Comparison of ENCODE assay signal across 34 cellular contexts in genomic region chr14:58977366-58977765, GRCh38.
DNase-seq lines count a peak whose midpoint lies in the region; ATAC-seq and TF ChIP-seq lines count a peak whose summit lies in the region.
"Had no signal": no experiment of that assay in that cellular context is flagged by ENCODE, and none has a peak within 500 bp of the region (broad histone marks: within the 10 kb centered on the region; RNA-seq: fewer than 3 reads in every experiment).

No MANE protein-coding gene starts in this region.

- TF ChIP-seq EP300 in ovary (IDR thresholded peaks at IDR 0.05), result no peak

- H3K4me1 ChIP-seq in fibroblast of lung (ENCODE audit: control insufficient read depth, extremely low read depth, insufficient read depth, low read length), result no peaks in the 10 kb centered on the region
- H3K4me1 ChIP-seq in ovary (ENCODE audit: insufficient read depth), result peaks cover 15% of the 10 kb centered on the region
- H3K4me1 ChIP-seq: BE2C, foreskin keratinocyte, tibial artery had no signal

- H3K4me3 ChIP-seq in fibroblast of lung (replicated peaks in 1 of 4; ENCODE audit: control extremely low read depth in 1 of 4, insufficient read depth in 1 of 4, low read depth in 3 of 4, low read length in 4 of 4) (no peak overlapping the region), ovary (no peak overlapping the region), foreskin fibroblast (ENCODE audit: low read depth in 1 of 2, low read length in 2 of 2) (no peak overlapping the region)
- H3K4me3 ChIP-seq: heart left ventricle, tibial artery had no signal

- H4K20me1 ChIP-seq in fibroblast of lung (ENCODE audit: control insufficient read depth, extremely low read depth, insufficient read depth, low read length), result no peaks in the 10 kb centered on the region

- H3K4me2 ChIP-seq in fibroblast of lung (ENCODE audit: extremely low read depth, insufficient read depth, low read length), result no peak overlapping the region

- DNase-seq in AG08395 (ENCODE audit: low spot score) (peak; percentile 9), EL (peak; percentile 38), NCI-H69 (lab: John Stamatoyannopoulos, UW) (peak; percentile 34), fibroblast of lung (ENCODE audit: low read depth in 2 of 2) (peak; percentile 15 to 19), ovary (no peak), foreskin fibroblast (no peak), left ventricle myocardium superior (no peak)
- DNase-seq: activated CD4-positive, alpha-beta T cell treated with anti-CD3 and anti-CD28 coated beads, Interleukin-2, amount 10 ng/mL, durations not matched to agents 7 days and 5 days; activated gamma-delta T cell; activated naive CD8-positive, alpha-beta T cell treated with anti-CD3 and anti-CD28 coated beads for 36 hours; activated T-cell treated with anti-CD3 and anti-CD28 coated beads, Interleukin-2, amount 50 U/mL, for 24 hours; BE2C; caudate nucleus; CD8-positive, alpha-beta T cell; cortex of kidney; effector memory CD8-positive, alpha-beta T cell; erythroblast; foreskin keratinocyte; GF-D8; heart left ventricle; KG1; midbrain; naive thymus-derived CD4-positive, alpha-beta T cell; NCI-H1417 treated with DMSO at 0.1 percent for 48 hours; NCI-H2107; NCI-H345; NCI-H748 treated with DMSO at 0.1 percent for 48 hours; nucleus accumbens; RPMI8226; stimulated activated CD4-positive, alpha-beta T cell treated with anti-CD3 and anti-CD28 coated beads, Interleukin-4, amount 100 ng/mL, for 4 hours; T-cell; tibial artery had no signal

- no peaks in the 10 kb centered on the region for H3K9me3 ChIP-seq in fibroblast of lung (ENCODE audit: control insufficient read depth, insufficient read depth, low read depth, low read length)
- H3K9me3 ChIP-seq in ovary, result no peaks in the 10 kb centered on the region
- H3K9me3 ChIP-seq: BE2C, tibial artery had no signal

- 85 to 92% (median 87%) methylated on average over 2 of the region's 2 CpGs for WGBS in ovary, 3 donors

- H3K36me3 ChIP-seq in fibroblast of lung (ENCODE audit: control insufficient read depth, insufficient read depth, low read length) (no peaks in the 10 kb centered on the region), ovary (no peaks in the 10 kb centered on the region)
- H3K36me3 ChIP-seq: BE2C, heart left ventricle, tibial artery had no signal

- H3K79me2 ChIP-seq in fibroblast of lung (ENCODE audit: control insufficient read depth, insufficient read depth, low read length), result no peaks in the 10 kb centered on the region

- no peak for ATAC-seq in HG02840 (IDR thresholded peaks at IDR 0.05; ENCODE audit: low FRiP score, unreplicated experiment)
- ATAC-seq in left ventricle myocardium superior, result no peak
- ATAC-seq: CD8-positive, alpha-beta T cell; effector memory CD8-positive, alpha-beta T cell; foreskin keratinocyte; naive thymus-derived CD4-positive, alpha-beta T cell; T-cell; WTC11 had no signal

- H3K9ac ChIP-seq in fibroblast of lung (ENCODE audit: insufficient read depth, low read length), result no peak overlapping the region

- no peak overlapping the region for H2AFZ ChIP-seq in fibroblast of lung (ENCODE audit: low read length)

- no peaks in the 10 kb centered on the region for H3K27me3 ChIP-seq in fibroblast of lung (ENCODE audit: control insufficient read depth, insufficient read depth, low read length)
- no peaks in the 10 kb centered on the region for H3K27me3 ChIP-seq in ovary
- H3K27me3 ChIP-seq: BE2C, heart left ventricle, tibial artery had no signal

- intact Hi-C loops in ovary (cut with DNase I), result no loop called here
- intact Hi-C loops in left ventricle myocardium superior (cut with micrococcal nuclease), result no loop called here

- no peak for TF ChIP-seq CTCF in fibroblast of lung (conservative IDR thresholded peaks at IDR 0.05 in 1 of 2, IDR thresholded peaks at IDR 0.05 in 1 of 2; ENCODE audit: low read depth in 1 of 2, low read length in 2 of 2)
- TF ChIP-seq CTCF in ovary (IDR thresholded peaks at IDR 0.05), result no peak
- no peak for TF ChIP-seq CTCF in foreskin fibroblast (IDR thresholded peaks at IDR 0.05; ENCODE audit: low read depth, low read length)

- H3K27ac ChIP-seq in fibroblast of lung (ENCODE audit: insufficient read depth, low read length) (no peak overlapping the region), ovary (no peak overlapping the region)
- H3K27ac ChIP-seq: foreskin keratinocyte, tibial artery had no signal

- no peak for TF ChIP-seq POLR2A in ovary (IDR thresholded peaks at IDR 0.05)

Comparison
In these comparisons a context has a peak if more than half of its experiments do, and no peak if none do; other contexts are left out.
1. DNase-seq: peak in AG08395 (single experiment), EL (single experiment), NCI-H69 (single experiment) and fibroblast of lung (2 of 2); none in ovary (0 of 5), foreskin fibroblast (0 of 2) and left ventricle myocardium superior (single experiment).